ENCODE assay signal across 9 cellular contexts in the genomic region with DNA sequence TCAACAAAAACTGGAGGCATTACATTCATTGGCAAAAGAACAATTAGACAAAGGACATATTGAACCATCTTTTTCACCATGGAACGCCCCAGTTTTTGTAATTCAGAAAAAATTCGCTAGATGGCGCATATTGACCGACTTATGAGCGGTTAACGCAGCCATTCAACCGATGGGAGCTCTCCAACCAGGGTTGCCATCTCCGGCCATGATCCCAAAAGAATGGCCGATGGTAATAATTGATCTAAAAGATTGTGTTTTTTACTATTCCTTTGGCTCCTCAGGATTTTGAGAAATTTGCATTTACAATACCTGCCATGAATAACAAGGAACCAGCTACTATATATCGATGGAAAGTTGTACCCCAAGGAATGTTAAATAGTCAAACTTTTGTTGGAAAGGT. TPM values are rescaled to one million over a fixed set of nuclear protein-coding genes. Genes with fewer than 3 reads are reported as not detected.
DNase-seq lines count a peak whose midpoint lies in the region; ATAC-seq and TF ChIP-seq lines count a peak whose summit lies in the region.
"Had no signal": no experiment of that assay in that cellular context is flagged by ENCODE, and none has a peak within 500 bp of the region (broad histone marks: within the 10 kb centered on the region; RNA-seq: fewer than 3 reads in every experiment).

No MANE protein-coding gene starts in this region.

- H3K27me3 ChIP-seq in CD4-positive, CD25-positive, alpha-beta regulatory T cell (ENCODE audit: control insufficient read depth, insufficient read depth, low read length), result peaks cover 39% of the 10 kb centered on the region
- peaks cover 2% of the 10 kb centered on the region for H3K27me3 ChIP-seq in vagina

- intact Hi-C loops in vagina (cut with DNase I), result no loop called here

- H3K27ac ChIP-seq in CD4-positive, CD25-positive, alpha-beta regulatory T cell (ENCODE audit: insufficient read depth, low read length, poor library complexity, severe bottlenecking), result no peak overlapping the region
- H3K27ac ChIP-seq in HEK293 (ENCODE audit: extremely low read depth, low read depth, low read length) (no peak overlapping the region), vagina (no peak overlapping the region)

- no peaks in the 10 kb centered on the region for H3K36me3 Mint-ChIP-seq in CD4-positive, CD25-positive, alpha-beta regulatory T cell
- H3K36me3 Mint-ChIP-seq in activated T-cell treated with anti-CD3 and anti-CD28 coated beads, Interleukin-2, amount 50 U/mL, for 24 hours (ENCODE audit: low read depth), result no peaks in the 10 kb centered on the region
- H3K36me3 Mint-ChIP-seq in neural crest cell (ENCODE audit: low read depth), result no peaks in the 10 kb centered on the region

- no peak for TF ChIP-seq POLR2A in vagina (IDR thresholded peaks at IDR 0.05)

- H3K4me1 ChIP-seq in CD4-positive, CD25-positive, alpha-beta regulatory T cell (ENCODE audit: control insufficient read depth, insufficient read depth, low read length, poor library complexity, severe bottlenecking), result no peaks in the 10 kb centered on the region
- peaks cover 15% of the 10 kb centered on the region for H3K4me1 ChIP-seq in HEK293 (ENCODE audit: control insufficient read depth, insufficient read depth, low read length)
- peaks cover 29% of the 10 kb centered on the region for H3K4me1 ChIP-seq in vagina

- no peak overlapping the region for H3K27ac Mint-ChIP-seq in CD4-positive, CD25-positive, alpha-beta regulatory T cell
- H3K27ac Mint-ChIP-seq in activated T-cell treated with anti-CD3 and anti-CD28 coated beads, Interleukin-2, amount 50 U/mL, for 24 hours, result no peak overlapping the region
- no peak overlapping the region for H3K27ac Mint-ChIP-seq in neural crest cell (ENCODE audit: unreplicated experiment)

- H3K4me3 ChIP-seq in CD4-positive, CD25-positive, alpha-beta regulatory T cell (ENCODE audit: low read depth, low read length), result no peak overlapping the region
- H3K4me3 ChIP-seq in HEK293 (ENCODE audit: low read depth, low read length) (no peak overlapping the region), vagina (no peak overlapping the region)

- no peaks in the 10 kb centered on the region for H3K9me3 Mint-ChIP-seq in CD4-positive, CD25-positive, alpha-beta regulatory T cell
- H3K9me3 Mint-ChIP-seq in activated T-cell treated with anti-CD3 and anti-CD28 coated beads, Interleukin-2, amount 50 U/mL, for 24 hours, result no peaks in the 10 kb centered on the region
- no peaks in the 10 kb centered on the region for H3K9me3 Mint-ChIP-seq in neural crest cell

- TF ChIP-seq CTCF in HEK293 (tag by site-specific recombination; IDR thresholded peaks at IDR 0.05) (0 out of 2 replicates have a peak, but pooled peaks have one; percentile 30), neural crest cell (conservative IDR thresholded peaks at IDR 0.05) (peak; percentile 84), vagina (IDR thresholded peaks at IDR 0.05) (peak; percentile 57 to 68 (median 60)), omental fat pad (IDR thresholded peaks at IDR 0.05) (peak in 1 of 3 donors; percentile 58)

- peak; percentile 47 to 73 (median 71) for DNase-seq in CD4-positive, CD25-positive, alpha-beta regulatory T cell
- peak; percentile 50 for DNase-seq in NOMO-1 treated with dmso at 0.1 percent for 144 hours (lab: John Stamatoyannopoulos, UW; ENCODE audit: unreplicated experiment)
- DNase-seq in activated T-cell treated with anti-CD3 and anti-CD28 coated beads, Interleukin-2, amount 50 U/mL, for 24 hours, result peak; percentile 49
- peak; percentile 82 for DNase-seq in fibroblast of peridontal ligament (ENCODE audit: extremely low read depth)
- DNase-seq in neural crest cell (ENCODE audit: low read depth, low spot score), result peak; percentile 78
- no peak for DNase-seq in vagina (ENCODE audit: extremely low spot score in 2 of 2)
- DNase-seq in omental fat pad (ENCODE audit: low spot score), result no peak

- H3K27me3 Mint-ChIP-seq in CD4-positive, CD25-positive, alpha-beta regulatory T cell, result peaks cover 65% of the 10 kb centered on the region
- peaks cover 87% of the 10 kb centered on the region for H3K27me3 Mint-ChIP-seq in activated T-cell treated with anti-CD3 and anti-CD28 coated beads, Interleukin-2, amount 50 U/mL, for 24 hours
- H3K27me3 Mint-ChIP-seq in neural crest cell (ENCODE audit: low read depth), result peaks cover 86% of the 10 kb centered on the region

- no peaks in the 10 kb centered on the region for H3K36me3 ChIP-seq in CD4-positive, CD25-positive, alpha-beta regulatory T cell (ENCODE audit: control insufficient read depth, insufficient read depth, low read length)
- H3K36me3 ChIP-seq in HEK293 (ENCODE audit: control insufficient read depth in 2 of 2, insufficient read depth in 1 of 2, low read length in 2 of 2) (no peaks in the 10 kb centered on the region), vagina (no peaks in the 10 kb centered on the region)

- CTCF ChIA-PET in HEK293 (lab: Yijun Ruan, JAX), result interaction anchor here (0.5 to 7.9 kb wide), 60 partner anchors 8 to 1458 kb away, joined by 3 to 214 read pairs (median 4); a partner anchor contains a TSS

- no peaks in the 10 kb centered on the region for H3K9me3 ChIP-seq in CD4-positive, CD25-positive, alpha-beta regulatory T cell (ENCODE audit: control insufficient read depth in 2 of 2, low read length in 2 of 2)
- H3K9me3 ChIP-seq in HEK293 (ENCODE audit: control insufficient read depth, insufficient read depth, low read depth, low read length) (no peaks in the 10 kb centered on the region), vagina (no peaks in the 10 kb centered on the region)

- peak overlapping the region in 1 of 4 donors; percentile 53 for H3K4me3 Mint-ChIP-seq in CD4-positive, CD25-positive, alpha-beta regulatory T cell
- H3K4me3 Mint-ChIP-seq in activated T-cell treated with anti-CD3 and anti-CD28 coated beads, Interleukin-2, amount 50 U/mL, for 24 hours, result no peak overlapping the region
- H3K4me3 Mint-ChIP-seq in neural crest cell, result no peak overlapping the region

- POLR2A ChIA-PET in HEK293 (lab: Yijun Ruan, JAX), result interaction anchor here (0.5 to 2.3 kb wide), 6 partner anchors 13 to 235 kb away, joined by 3 to 8 read pairs (median 4); a partner anchor contains a TSS

- ATAC-seq in CD4-positive, CD25-positive, alpha-beta regulatory T cell (ENCODE audit: low read depth in 2 of 2), result peak; percentile 42 to 46
- ATAC-seq in omental fat pad (ENCODE audit: low FRiP score), result no peak

- peaks cover 0 to 6% (median 0%) of the 10 kb centered on the region in 4 donors for H3K4me1 Mint-ChIP-seq in CD4-positive, CD25-positive, alpha-beta regulatory T cell
- H3K4me1 Mint-ChIP-seq in activated T-cell treated with anti-CD3 and anti-CD28 coated beads, Interleukin-2, amount 50 U/mL, for 24 hours (ENCODE audit: low read depth), result peaks cover 21% of the 10 kb centered on the region
- H3K4me1 Mint-ChIP-seq in neural crest cell, result peaks cover 7% of the 10 kb centered on the region

TF ChIP-seq in HEK293, 187 proteins besides CTCF, POLR2A, EP300 and RAD21 (continues in another document):
- TF ChIP-seq ZNF660 (tag by site-specific recombination; IDR thresholded peaks at IDR 0.05), result peak; percentile 67; the same call in 1 of the 2 replicates
- TF ChIP-seq, protein P1, sequence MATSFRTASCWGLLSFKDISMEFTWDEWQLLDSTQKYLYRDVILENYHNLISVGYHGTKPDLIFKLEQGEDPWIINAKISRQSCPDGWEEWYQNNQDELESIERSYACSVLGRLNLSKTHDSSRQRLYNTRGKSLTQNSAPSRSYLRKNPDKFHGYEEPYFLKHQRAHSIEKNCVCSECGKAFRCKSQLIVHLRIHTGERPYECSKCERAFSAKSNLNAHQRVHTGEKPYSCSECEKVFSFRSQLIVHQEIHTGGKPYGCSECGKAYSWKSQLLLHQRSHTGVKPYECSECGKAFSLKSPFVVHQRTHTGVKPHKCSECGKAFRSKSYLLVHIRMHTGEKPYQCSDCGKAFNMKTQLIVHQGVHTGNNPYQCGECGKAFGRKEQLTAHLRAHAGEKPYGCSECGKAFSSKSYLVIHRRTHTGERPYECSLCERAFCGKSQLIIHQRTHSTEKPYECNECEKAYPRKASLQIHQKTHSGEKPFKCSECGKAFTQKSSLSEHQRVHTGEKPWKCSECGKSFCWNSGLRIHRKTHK (tag by site-specific recombination; IDR thresholded peaks at IDR 0.05), result no peak
- TF ChIP-seq ZNF677 (tag by site-specific recombination; IDR thresholded peaks at IDR 0.05), result no peak
- no peak for TF ChIP-seq ZNF837 (tag by site-specific recombination; IDR thresholded peaks at IDR 0.05)
- TF ChIP-seq, protein P2, sequence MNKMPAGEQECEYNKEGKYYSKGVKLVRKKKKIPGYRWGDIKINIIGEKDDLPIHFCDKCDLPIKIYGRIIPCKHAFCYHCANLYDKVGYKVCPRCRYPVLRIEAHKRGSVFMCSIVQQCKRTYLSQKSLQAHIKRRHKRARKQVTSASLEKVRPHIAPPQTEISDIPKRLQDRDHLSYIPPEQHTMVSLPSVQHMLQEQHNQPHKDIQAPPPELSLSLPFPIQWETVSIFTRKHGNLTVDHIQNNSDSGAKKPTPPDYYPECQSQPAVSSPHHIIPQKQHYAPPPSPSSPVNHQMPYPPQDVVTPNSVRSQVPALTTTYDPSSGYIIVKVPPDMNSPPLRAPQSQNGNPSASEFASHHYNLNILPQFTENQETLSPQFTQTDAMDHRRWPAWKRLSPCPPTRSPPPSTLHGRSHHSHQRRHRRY (tag by site-specific recombination; IDR thresholded peaks at IDR 0.05), result no peak
- TF ChIP-seq ZNF19 (tag by site-specific recombination; IDR thresholded peaks at IDR 0.05; ENCODE audit: low read depth), result no peak

RNA-seq across cellular contexts. Expression of a gene that starts 21.4 kb away (rescaled TPM):
- not detected for total RNA-seq in CD4-positive, CD25-positive, alpha-beta regulatory T cell
- not detected for polyA plus RNA-seq in CD4-positive, CD25-positive, alpha-beta regulatory T cell
- not detected in 2 replicates for total RNA-seq in neural crest cell
- total RNA-seq in vagina, result 28.7 TPM
- total RNA-seq in omental fat pad, result 1 to 10 TPM; 3.8 to 9.8 (median 8.2) TPM
- total RNA-seq: T-helper 2 cell treated with Interferon-gamma antibody and Interleukin-4, amounts not matched to agents 100 ng/mL and 5 ng/mL, for 36 hours had no signal

RNA-seq across cellular contexts. Expression of a gene that starts 27.2 kb away (rescaled TPM):
- total RNA-seq in CD4-positive, CD25-positive, alpha-beta regulatory T cell, result not detected
- under 1 TPM in 3 of 4 donors, not detected in 1; 0.53 to 0.68 (median 0.67) TPM for polyA plus RNA-seq in CD4-positive, CD25-positive, alpha-beta regulatory T cell
- total RNA-seq in neural crest cell (not detected in 2 replicates), vagina (15.0 TPM), omental fat pad (not detected)
- total RNA-seq: T-helper 2 cell treated with Interferon-gamma antibody and Interleukin-4, amounts not matched to agents 100 ng/mL and 5 ng/mL, for 36 hours had no signal

RNA-seq across cellular contexts. Expression of a gene that starts 57.9 kb away (rescaled TPM):
- total RNA-seq in CD4-positive, CD25-positive, alpha-beta regulatory T cell, result not detected
- under 1 TPM in 1 of 4 donors, not detected in 3; 0.23 TPM for polyA plus RNA-seq in CD4-positive, CD25-positive, alpha-beta regulatory T cell
- total RNA-seq in neural crest cell (not detected in 2 replicates), vagina (not detected), omental fat pad (under 1 TPM in 2 of 4 donors, not detected in 2; 0.09 to 0.12 TPM)

RNA-seq across cellular contexts. Expression of a gene that starts 58.0 kb away (rescaled TPM):
- 0.15 TPM for total RNA-seq in CD4-positive, CD25-positive, alpha-beta regulatory T cell
- under 1 TPM in 3 of 4 donors, not detected in 1; 0.18 to 0.51 (median 0.42) TPM for polyA plus RNA-seq in CD4-positive, CD25-positive, alpha-beta regulatory T cell
- total RNA-seq in neural crest cell (0.09 TPM in 1 of 2 replicates, not detected in the other), vagina (1.5 TPM), omental fat pad (under 1 TPM in 2 of 4 donors, not detected in 2; 0.09 to 0.24 TPM)
- total RNA-seq: T-helper 2 cell treated with Interferon-gamma antibody and Interleukin-4, amounts not matched to agents 100 ng/mL and 5 ng/mL, for 36 hours had no signal

Comparison
In these comparisons a context has a peak if more than half of its experiments do, and no peak if none do; other contexts are left out.
1. DNase-seq: peak in CD4-positive, CD25-positive, alpha-beta regulatory T cell (3 of 3), NOMO-1 treated with dmso at 0.1 percent for 144 hours (single experiment), activated T-cell treated with anti-CD3 and anti-CD28 coated beads, Interleukin-2, amount 50 U/mL, for 24 hours (single experiment), fibroblast of peridontal ligament (single experiment) and neural crest cell (single experiment); none in vagina (0 of 2) and omental fat pad (single experiment).
2. RNA of a gene that starts 27.2 kb away (total RNA-seq): 15.0 TPM in vagina (single experiment); not detected in omental fat pad, not detected in neural crest cell and not detected in CD4-positive, CD25-positive, alpha-beta regulatory T cell (single experiment); every median in the first group is over 10 times any median in the second.